Comparison of ENCODE assay signal across 26 cellular contexts in the genomic region with DNA sequence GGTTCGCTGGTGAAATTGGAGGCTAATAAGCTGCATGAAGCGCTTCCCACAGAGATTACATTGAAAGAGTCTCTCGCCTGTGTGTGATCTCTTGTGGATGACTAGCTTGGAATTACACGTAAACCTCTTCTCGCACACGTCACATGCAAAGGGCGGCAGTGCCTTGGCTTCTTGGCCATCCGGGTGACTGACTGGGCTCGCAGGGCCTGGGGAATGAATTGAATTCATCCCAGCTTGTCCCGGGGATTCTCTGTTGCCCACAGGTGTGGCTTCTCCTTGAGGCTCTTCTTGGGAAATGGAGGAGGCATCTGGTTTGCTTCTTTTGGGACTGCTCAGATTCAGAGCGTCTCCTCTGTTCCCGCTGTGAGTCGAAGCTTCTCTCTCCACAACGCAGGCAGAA. TPM values are rescaled to one million over a fixed set of nuclear protein-coding genes. Genes with fewer than 3 reads are reported as not detected.
"Had no signal": no experiment of that assay in that cellular context is flagged by ENCODE, and none has a peak within 500 bp of the region (broad histone marks: within the 10 kb centered on the region; RNA-seq: fewer than 3 reads in every experiment).

No MANE protein-coding gene starts in this region.

- H3K4me1 Mint-ChIP-seq: nephron progenitor cell had no signal

- FAIRE-seq: kidney had no signal

- H3K4me3 Mint-ChIP-seq: naive thymus-derived CD4-positive, alpha-beta T cell; nephron progenitor cell; stimulated activated naive B cell treated with anti-CD40 and anti-IgM and Interleukin-4, amounts not matched to agents 10 μg/mL and 1 μg/mL and 100 μg/mL, for 72 hours; stimulated activated naive CD8-positive, alpha-beta T cell treated with anti-CD3 and anti-CD28 coated beads, Interleukin-15, amount 100 ng/mL, for 72 hours had no signal

- H3K27ac Mint-ChIP-seq: naive thymus-derived CD4-positive, alpha-beta T cell; nephron progenitor cell; stimulated activated naive B cell treated with anti-CD40 and anti-IgM and Interleukin-4, amounts not matched to agents 10 μg/mL and 1 μg/mL and 100 μg/mL, for 72 hours; stimulated activated naive CD8-positive, alpha-beta T cell treated with anti-CD3 and anti-CD28 coated beads, Interleukin-15, amount 100 ng/mL, for 72 hours had no signal

- DNase-seq: colonic mucosa; foreskin melanocyte; head of caudate nucleus; kidney; left cardiac atrium; left ventricle myocardium superior; mesenchymal stem cell; nephron progenitor cell; stimulated activated CD4-positive, alpha-beta T cell treated with anti-CD3 and anti-CD28 coated beads, Interleukin-2, amount 100 ng/mL, for 24 hours; stimulated activated CD4-positive, alpha-beta T cell treated with anti-CD3 and anti-CD28 coated beads, Interleukin-4, amount 100 ng/mL, for 4 hours; stimulated activated naive B cell treated with anti-CD40 and anti-IgM and Interleukin-4, amounts not matched to agents 10 μg/mL and 1 μg/mL and 100 μg/mL, for 72 hours; stimulated activated naive CD8-positive, alpha-beta T cell treated with anti-CD3 and anti-CD28 coated beads, Interleukin-15, amount 100 ng/mL, for 72 hours had no signal

- H3K27ac ChIP-seq: colonic mucosa, hepatocyte, neutrophil, skin epidermis, testis, tibial nerve had no signal

- H3K4me1 ChIP-seq: colonic mucosa, testis had no signal

- H3K4me2 ChIP-seq: hepatocyte had no signal

- H3K79me2 ChIP-seq: hepatocyte had no signal

- H3K9me3 ChIP-seq: colonic mucosa, neutrophil, testis had no signal

- H3K36me3 ChIP-seq: colonic mucosa, neutrophil had no signal

- H3K9me3 Mint-ChIP-seq: stimulated activated naive B cell treated with anti-CD40 and anti-IgM and Interleukin-4, amounts not matched to agents 10 μg/mL and 1 μg/mL and 100 μg/mL, for 72 hours; stimulated activated naive CD8-positive, alpha-beta T cell treated with anti-CD3 and anti-CD28 coated beads, Interleukin-15, amount 100 ng/mL, for 72 hours had no signal

- H3K4me3 ChIP-seq: colonic mucosa, hepatocyte, lung, skin epidermis, testis, tibial nerve had no signal

- H3K27me3 ChIP-seq: hepatocyte, testis had no signal

RNA-seq across cellular contexts. Expression of a gene that starts 19.8 kb away (rescaled TPM):
- total RNA-seq: colonic mucosa; dermis blood vessel endothelial cell; endothelial cell of umbilical vein; hepatocyte; kidney; left cardiac atrium; left ventricle myocardium superior; lung; naive thymus-derived CD4-positive, alpha-beta T cell; osteoblast; pulmonary artery endothelial cell; sciatic nerve; subcutaneous adipose tissue; tibial nerve; ureter had no signal

RNA-seq across cellular contexts. Expression of a gene that starts 24.3 kb away (rescaled TPM):
- total RNA-seq: colonic mucosa; dermis blood vessel endothelial cell; endothelial cell of umbilical vein; hepatocyte; kidney; left cardiac atrium; left ventricle myocardium superior; lung; naive thymus-derived CD4-positive, alpha-beta T cell; pulmonary artery endothelial cell; sciatic nerve; subcutaneous adipose tissue; tibial nerve; ureter had no signal

RNA-seq across cellular contexts. Expression of a gene that starts 46.0 kb away (rescaled TPM):
- total RNA-seq: colonic mucosa; dermis blood vessel endothelial cell; endothelial cell of umbilical vein; hepatocyte; kidney; left cardiac atrium; left ventricle myocardium superior; lung; naive thymus-derived CD4-positive, alpha-beta T cell; osteoblast; pulmonary artery endothelial cell; sciatic nerve; subcutaneous adipose tissue; testis; tibial nerve; ureter had no signal

RNA-seq across cellular contexts. Expression of a gene that starts 50.7 kb away (rescaled TPM):
- total RNA-seq: colonic mucosa, endothelial cell of umbilical vein, hepatocyte, left cardiac atrium, left ventricle myocardium superior, osteoblast, sciatic nerve, tibial nerve, ureter had no signal
